8 cellular contexts compared by ENCODE assay signal in genomic region chr1:81305997-81306452, GRCh38.
DNase-seq lines count a peak whose midpoint lies in the region; ATAC-seq and TF ChIP-seq lines count a peak whose summit lies in the region.

No MANE protein-coding gene starts in this region.

- H3K4me3 ChIP-seq in Karpas-422 (ENCODE audit: low read length): peak overlapping the region; percentile 41; the same call in 1 of the 2 replicates
- peak overlapping the region; percentile 42 for H3K4me3 ChIP-seq in neural progenitor cell

- H3K27me3 ChIP-seq in Karpas-422 (ENCODE audit: low read length) (no peaks in the 10 kb centered on the region), neural progenitor cell (no peaks in the 10 kb centered on the region)

- no peaks in the 10 kb centered on the region for H3K36me3 Mint-ChIP-seq in neural progenitor cell
- H3K36me3 Mint-ChIP-seq in activated T-cell treated with anti-CD3 and anti-CD28 coated beads, Interleukin-2, amount 50 U/mL, for 24 hours (ENCODE audit: low read depth): no peaks in the 10 kb centered on the region
- H3K36me3 Mint-ChIP-seq in activated T-cell treated with anti-CD3 and anti-CD28 coated beads, Interleukin-2, amount 50 U/mL, for 4 hours (ENCODE audit: insufficient read depth): no peaks in the 10 kb centered on the region

- peak; percentile 64 for ATAC-seq in GM18867 (IDR thresholded peaks at IDR 0.05; ENCODE audit: unreplicated experiment)
- ATAC-seq in HG03460 (IDR thresholded peaks at IDR 0.05; ENCODE audit: unreplicated experiment): no peak
- no peak for ATAC-seq in activated T-cell treated with anti-CD3 and anti-CD28 coated beads, Interleukin-2, amount 50 U/mL, for 4 hours

- no peak overlapping the region for H3K27ac Mint-ChIP-seq in neural progenitor cell
- H3K27ac Mint-ChIP-seq in activated T-cell treated with anti-CD3 and anti-CD28 coated beads, Interleukin-2, amount 50 U/mL, for 24 hours: no peak overlapping the region

- H3K27ac ChIP-seq in Karpas-422 (ENCODE audit: low read length) (no peak overlapping the region), neural progenitor cell (no peak overlapping the region)

- peaks cover 44% of the 10 kb centered on the region for H3K4me1 Mint-ChIP-seq in neural progenitor cell
- H3K4me1 Mint-ChIP-seq in activated T-cell treated with anti-CD3 and anti-CD28 coated beads, Interleukin-2, amount 50 U/mL, for 24 hours (ENCODE audit: low read depth): no peaks in the 10 kb centered on the region
- no peaks in the 10 kb centered on the region for H3K4me1 Mint-ChIP-seq in activated T-cell treated with anti-CD3 and anti-CD28 coated beads, Interleukin-2, amount 50 U/mL, for 4 hours (ENCODE audit: low read depth)

- H4K20me1 ChIP-seq in Karpas-422 (ENCODE audit: insufficient read depth, low read depth, low read length): no peaks in the 10 kb centered on the region
- H4K20me1 ChIP-seq in neural progenitor cell (ENCODE audit: low read depth): no peaks in the 10 kb centered on the region

- H3K4me1 ChIP-seq in Karpas-422 (ENCODE audit: low read length): no peaks in the 10 kb centered on the region
- peaks cover 63% of the 10 kb centered on the region for H3K4me1 ChIP-seq in neural progenitor cell

- H3K36me3 ChIP-seq in Karpas-422 (ENCODE audit: insufficient read depth, low read length) (no peaks in the 10 kb centered on the region), neural progenitor cell (no peaks in the 10 kb centered on the region)

- no peaks in the 10 kb centered on the region for H3K79me2 ChIP-seq in Karpas-422 (ENCODE audit: low read length)
- peaks cover 8% of the 10 kb centered on the region for H3K79me2 ChIP-seq in neural progenitor cell (ENCODE audit: low read depth)

- H3K9ac ChIP-seq in Karpas-422 (ENCODE audit: low read length): no peak overlapping the region
- no peak overlapping the region for H3K9ac ChIP-seq in neural progenitor cell

- no peak overlapping the region for H3K4me3 Mint-ChIP-seq in neural progenitor cell
- H3K4me3 Mint-ChIP-seq in activated T-cell treated with anti-CD3 and anti-CD28 coated beads, Interleukin-2, amount 50 U/mL, for 24 hours: no peak overlapping the region
- H3K4me3 Mint-ChIP-seq in activated T-cell treated with anti-CD3 and anti-CD28 coated beads, Interleukin-2, amount 50 U/mL, for 4 hours: no peak overlapping the region

- peaks cover 23% of the 10 kb centered on the region for H3F3A ChIP-seq in neural progenitor cell (ENCODE audit: low read depth)

- no peaks in the 10 kb centered on the region for H3K27me3 Mint-ChIP-seq in neural progenitor cell (ENCODE audit: insufficient read depth, low read depth)
- no peaks in the 10 kb centered on the region for H3K27me3 Mint-ChIP-seq in activated T-cell treated with anti-CD3 and anti-CD28 coated beads, Interleukin-2, amount 50 U/mL, for 24 hours
- H3K27me3 Mint-ChIP-seq in activated T-cell treated with anti-CD3 and anti-CD28 coated beads, Interleukin-2, amount 50 U/mL, for 4 hours (ENCODE audit: low read depth): no peaks in the 10 kb centered on the region

- TF ChIP-seq CTCF in neural progenitor cell (IDR thresholded peaks at IDR 0.05): peak; percentile 55

- no peaks in the 10 kb centered on the region for H3K9me2 ChIP-seq in Karpas-422 (replicated peaks; ENCODE audit: insufficient read depth, low read length)

- peak overlapping the region; percentile 37 for H3K4me2 ChIP-seq in Karpas-422 (ENCODE audit: low read depth, low read length, poor library complexity, severe bottlenecking)
- H3K4me2 ChIP-seq in neural progenitor cell: peak overlapping the region; percentile 73

- no peaks in the 10 kb centered on the region; the same call in 1 of the 2 replicates for H3K9me3 ChIP-seq in Karpas-422 (ENCODE audit: low read length)
- H3K9me3 ChIP-seq in neural progenitor cell (ENCODE audit: low read depth): no peaks in the 10 kb centered on the region

- no peak overlapping the region for H2AFZ ChIP-seq in Karpas-422 (ENCODE audit: low read length)
- H2AFZ ChIP-seq in neural progenitor cell (replicated peaks): peak overlapping the region; percentile 90

- DNase-seq in Karpas-422 (peak; percentile 49), RPMI7951 (ENCODE audit: low read depth) (peak; percentile 4), fibroblast of peridontal ligament (ENCODE audit: extremely low read depth) (peak; percentile 84), neural progenitor cell (ENCODE audit: low spot score) (peak; percentile 62)
- no peak for DNase-seq in activated T-cell treated with anti-CD3 and anti-CD28 coated beads, Interleukin-2, amount 50 U/mL, for 24 hours
- DNase-seq in activated T-cell treated with anti-CD3 and anti-CD28 coated beads, Interleukin-2, amount 50 U/mL, for 4 hours: no peak

- no peaks in the 10 kb centered on the region for H3K9me3 Mint-ChIP-seq in neural progenitor cell
- H3K9me3 Mint-ChIP-seq in activated T-cell treated with anti-CD3 and anti-CD28 coated beads, Interleukin-2, amount 50 U/mL, for 24 hours: no peaks in the 10 kb centered on the region
- no peaks in the 10 kb centered on the region for H3K9me3 Mint-ChIP-seq in activated T-cell treated with anti-CD3 and anti-CD28 coated beads, Interleukin-2, amount 50 U/mL, for 4 hours

Comparison
In these comparisons a context has a peak if more than half of its experiments do, and no peak if none do; other contexts are left out.
1. DNase-seq: peak in Karpas-422 (single experiment), RPMI7951 (single experiment), fibroblast of peridontal ligament (single experiment) and neural progenitor cell (single experiment); none in activated T-cell treated with anti-CD3 and anti-CD28 coated beads, Interleukin-2, amount 50 U/mL, for 24 hours (single experiment) and activated T-cell treated with anti-CD3 and anti-CD28 coated beads, Interleukin-2, amount 50 U/mL, for 4 hours (single experiment).